ENCODE assay signal across 1 cellular context in the genomic region with DNA sequence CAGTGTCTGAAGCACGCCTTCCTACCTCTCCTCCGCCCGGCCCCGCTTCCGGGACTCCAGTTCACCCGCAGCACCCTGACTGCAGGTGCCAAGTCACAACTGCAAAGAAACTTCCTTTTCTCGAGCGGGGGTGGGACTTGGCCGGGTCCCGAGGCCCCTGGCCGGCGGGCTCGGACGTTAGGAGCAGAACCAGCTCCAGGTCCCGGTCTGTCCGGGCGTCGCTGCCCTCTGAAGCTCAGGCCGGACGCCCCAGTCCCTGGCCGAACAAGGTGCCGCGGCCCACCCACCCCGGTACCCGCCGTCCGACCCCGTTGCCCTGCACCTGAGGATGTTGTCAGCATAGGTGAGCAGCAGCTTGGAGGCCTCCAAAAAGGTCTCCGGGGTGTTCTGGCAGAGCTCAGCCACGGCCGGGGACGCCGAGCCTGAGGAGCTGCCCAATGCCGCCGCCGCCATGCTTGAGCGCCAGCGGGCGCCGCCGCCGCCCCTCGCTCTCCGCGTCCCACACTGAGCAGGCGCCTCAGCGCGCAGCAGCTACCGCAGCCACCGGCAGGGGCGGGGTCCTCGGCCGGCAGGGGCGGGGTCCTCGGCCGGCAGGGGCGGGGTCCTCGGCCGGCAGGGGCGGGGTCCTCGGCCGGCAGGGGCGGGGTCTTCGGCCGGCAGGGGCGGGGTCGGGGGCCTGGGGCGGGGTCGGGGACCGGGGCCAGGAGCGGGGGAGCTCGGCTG.
TF ChIP-seq lines count a peak whose summit lies in the region.

A gene with protein sequence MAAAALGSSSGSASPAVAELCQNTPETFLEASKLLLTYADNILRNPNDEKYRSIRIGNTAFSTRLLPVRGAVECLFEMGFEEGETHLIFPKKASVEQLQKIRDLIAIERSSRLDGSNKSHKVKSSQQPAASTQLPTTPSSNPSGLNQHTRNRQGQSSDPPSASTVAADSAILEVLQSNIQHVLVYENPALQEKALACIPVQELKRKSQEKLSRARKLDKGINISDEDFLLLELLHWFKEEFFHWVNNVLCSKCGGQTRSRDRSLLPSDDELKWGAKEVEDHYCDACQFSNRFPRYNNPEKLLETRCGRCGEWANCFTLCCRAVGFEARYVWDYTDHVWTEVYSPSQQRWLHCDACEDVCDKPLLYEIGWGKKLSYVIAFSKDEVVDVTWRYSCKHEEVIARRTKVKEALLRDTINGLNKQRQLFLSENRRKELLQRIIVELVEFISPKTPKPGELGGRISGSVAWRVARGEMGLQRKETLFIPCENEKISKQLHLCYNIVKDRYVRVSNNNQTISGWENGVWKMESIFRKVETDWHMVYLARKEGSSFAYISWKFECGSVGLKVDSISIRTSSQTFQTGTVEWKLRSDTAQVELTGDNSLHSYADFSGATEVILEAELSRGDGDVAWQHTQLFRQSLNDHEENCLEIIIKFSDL (minus strand): TSS at position 506 of the 723 bp plus-strand sequence. CDS start 53 bp downstream, at position 453.

TF ChIP-seq in HEK293, 187 proteins besides CTCF, POLR2A, EP300 and RAD21 (continued from another document):
- TF ChIP-seq ZEB2 (tag by site-specific recombination; IDR thresholded peaks at IDR 0.05) (0 out of 2 replicates have a peak, but pooled peaks have one; percentile 20), SP2 (tag by site-specific recombination; IDR thresholded peaks at IDR 0.05) (peak; percentile 60), ZNF623 (tag by site-specific recombination; IDR thresholded peaks at IDR 0.05) (no peak)
